Comparison of ENCODE assay signal across 30 cellular contexts in the genomic region with DNA sequence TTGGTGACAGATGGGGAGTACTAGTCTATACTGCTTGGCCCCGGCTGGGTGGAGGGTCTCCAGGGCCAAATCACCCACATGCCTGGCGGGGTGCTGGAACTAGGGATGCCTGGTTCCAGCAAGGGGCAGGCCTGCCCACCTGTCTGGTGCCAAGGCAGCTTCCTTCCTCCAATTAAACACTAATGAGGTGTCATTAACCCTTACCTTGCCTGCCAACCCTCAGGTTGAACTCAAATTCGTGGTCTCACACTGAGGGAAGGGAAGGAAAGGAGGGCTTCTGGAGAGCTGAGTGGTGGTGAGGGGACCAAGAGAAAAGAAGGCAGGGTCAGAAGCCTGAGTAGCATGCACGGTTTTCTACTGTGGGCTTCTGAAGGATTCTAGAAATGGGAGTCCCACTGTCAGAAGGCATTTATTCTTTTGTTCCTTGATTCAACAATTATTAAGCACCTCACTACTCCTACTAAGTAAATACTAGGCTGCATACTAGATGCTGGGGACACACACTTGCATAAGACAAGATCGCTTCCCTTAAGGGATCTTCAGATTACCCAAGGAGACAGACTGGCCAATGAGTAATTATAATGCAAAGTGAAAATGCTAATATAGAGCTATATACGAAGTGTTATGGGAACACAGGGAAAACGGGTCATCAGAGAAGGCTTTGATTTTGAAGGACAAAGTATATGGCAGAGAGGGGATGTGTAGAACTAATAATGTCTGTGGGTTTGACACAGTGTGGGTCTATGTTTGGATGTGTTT. TPM values are rescaled to one million over a fixed set of nuclear protein-coding genes. Genes with fewer than 3 reads are reported as not detected.
DNase-seq lines count a peak whose midpoint lies in the region; ATAC-seq, FAIRE-seq and TF ChIP-seq lines count a peak whose summit lies in the region.
"Had no signal": no experiment of that assay in that cellular context is flagged by ENCODE, and none has a peak within 500 bp of the region (broad histone marks: within the 10 kb centered on the region; RNA-seq: fewer than 3 reads in every experiment).

No MANE protein-coding gene starts in this region.

- TF ChIP-seq EP300 in H1 (IDR thresholded peaks at IDR 0.05; ENCODE audit: borderline replicate concordance in 1 of 2, low read depth in 2 of 2, low read length in 2 of 2), result no peak

- H3K56ac ChIP-seq in H1 (replicated peaks; ENCODE audit: insufficient read length, low read depth, low read length), result no peak overlapping the region

- peaks cover 9 to 13% of the 10 kb centered on the region in 2 experiments for H4K20me1 ChIP-seq in H1 (replicated peaks in 1 of 2; ENCODE audit: control insufficient read depth in 1 of 2, insufficient read depth in 2 of 2, low read length in 2 of 2)

- peaks cover 4 to 30% (median 21%) of the 10 kb centered on the region in 4 experiments for H3K4me1 ChIP-seq in H1 (replicated peaks in 1 of 4; ENCODE audit: control insufficient read depth in 3 of 4, insufficient read depth in 4 of 4, low read length in 3 of 4)

- peaks cover 3% of the 10 kb centered on the region for H3K36me3 Mint-ChIP-seq in IgD-negative memory B cell
- H3K36me3 Mint-ChIP-seq in neural crest cell (ENCODE audit: low read depth), result no peaks in the 10 kb centered on the region

- peak; percentile 9 for DNase-seq in NCI-H2171 treated with DMSO at 0.1 percent for 48 hours (lab: John Stamatoyannopoulos, UW)
- no peak for DNase-seq in NCI-H2171 (lab: John Stamatoyannopoulos, UW)
- no peak for DNase-seq in H1 (ENCODE audit: low read depth in 1 of 2, low spot score in 2 of 2)
- DNase-seq in neural crest cell (ENCODE audit: low read depth, low spot score), result no peak
- DNase-seq: 8988T; activated CD4-positive, CD25-positive, alpha-beta regulatory T cell treated with anti-CD3 and anti-CD28 coated beads, Interleukin-2, amount 50 U/mL, for 72 hours; activated T-cell treated with anti-CD3 and anti-CD28 coated beads, Interleukin-2, amount 50 U/mL, for 1 hour; CD8-positive, alpha-beta T cell; cerebellar nuclear complex; EL; lower lobe of right lung; NCI-H1105; Peyer's patch; stimulated activated CD8-positive, alpha-beta memory T cell treated with anti-CD3 and anti-CD28 coated beads, Interleukin-4, amount 100 ng/mL, for 48 hours; stomach; tibial artery had no signal

- no peak overlapping the region for H2AFZ ChIP-seq in H1 (ENCODE audit: low read length)

- H3K4me1 Mint-ChIP-seq in IgD-negative memory B cell (peaks cover 15 to 29% (median 19%) of the 10 kb centered on the region in 3 donors), neural crest cell (peaks cover 28% of the 10 kb centered on the region)

- H2BK15ac ChIP-seq in H1 (ENCODE audit: low read length), result 0 out of 2 replicates have a peak overlapping the region, but pooled peaks have one; percentile 61

- peak overlapping the region; percentile 93; the same call in 1 of the 2 replicates for H2AK5ac ChIP-seq in H1 (ENCODE audit: low read depth, low read length)

- H2BK20ac ChIP-seq in H1 (ENCODE audit: low read length), result 0 out of 2 replicates have a peak overlapping the region, but pooled peaks have one; percentile 61

- H3K23me2 ChIP-seq in H1 (ENCODE audit: low read depth, low read length), result peaks cover 11% of the 10 kb centered on the region

- peaks cover 0 to 13% (median 4%) of the 10 kb centered on the region in 4 experiments; a peak in 6 of 7 replicates for H3K27me3 ChIP-seq in H1 (replicated peaks in 1 of 4; ENCODE audit: control insufficient read depth in 3 of 4, extremely low read depth in 1 of 4, insufficient read depth in 3 of 4, low read length in 3 of 4)
- H3K27me3 ChIP-seq: Peyer's patch, stomach, tibial artery had no signal

- no peak overlapping the region for H4K8ac ChIP-seq in H1 (ENCODE audit: extremely low read depth, insufficient read depth, low read length)

- CTCF ChIA-PET in H1 (lab: Charles Lee; ENCODE audit: partially characterized antibody), result interaction anchor here (0.9 to 33.9 kb wide), 5 partner anchors 7 to 100 kb away, joined by 4 to 907 read pairs (median 24); a partner anchor contains a TSS

- no peaks in the 10 kb centered on the region for H3K9me3 ChIP-seq in H1 (ENCODE audit: insufficient read depth in 2 of 2, low read depth in 1 of 2, low read length in 1 of 2)
- H3K9me3 ChIP-seq: lower lobe of right lung, neutrophil, Peyer's patch, prostate gland, stomach, tibial artery had no signal

- H3K79me1 ChIP-seq in H1 (ENCODE audit: low read depth, low read length), result no peaks in the 10 kb centered on the region

- ATAC-seq in SK-N-SH treated with all-trans-retinoic acid at 6 μM for 48 hours (no peak), HG03025 (IDR thresholded peaks at IDR 0.05; ENCODE audit: low FRiP score, unreplicated experiment) (no peak), GM18519 (IDR thresholded peaks at IDR 0.05; ENCODE audit: low FRiP score, unreplicated experiment) (no peak)
- ATAC-seq: CD8-positive, alpha-beta T cell; GM12878; lower lobe of right lung had no signal

- FAIRE-seq in H1 (lab: Jason Lieb, UNC), result no peak
- FAIRE-seq: endothelial cell of umbilical vein, GM12878 had no signal

- H3K4me2 ChIP-seq in H1 (ENCODE audit: insufficient read depth in 1 of 2, low read depth in 2 of 2, low read length in 2 of 2), result peak overlapping the region; percentile 24 to 97

- H3K4me3 Mint-ChIP-seq in IgD-negative memory B cell (peak overlapping the region in 3 of 4 donors; percentile 49 to 90 (median 86)), neural crest cell (peak overlapping the region; percentile 79)

- H3K23ac ChIP-seq in H1 (ENCODE audit: insufficient read length), result no peak overlapping the region

- H4K5ac ChIP-seq in H1 (ENCODE audit: insufficient read length, low read depth, low read length), result no peak overlapping the region

- no peak overlapping the region for H3K4me3 ChIP-seq in H1 (ENCODE audit: extremely low read depth in 1 of 4, insufficient read depth in 2 of 4, low read depth in 3 of 4, low read length in 4 of 4)
- H3K4me3 ChIP-seq: GM12878, lower lobe of right lung, Peyer's patch, prostate gland, stomach, tibial artery had no signal

- peaks cover 0 to 12% (median 1%) of the 10 kb centered on the region in 4 experiments; a peak in 3 of 8 replicates for H3K36me3 ChIP-seq in H1 (ENCODE audit: control insufficient read depth in 2 of 4, insufficient read depth in 4 of 4, low read length in 3 of 4)
- H3K36me3 ChIP-seq: prostate gland had no signal

- WGBS in H1 (ENCODE audit: extremely low coverage in 1 of 2, insufficient coverage in 1 of 2, insufficient read length in 1 of 2, insufficient replicate concordance in 2 of 2, low coverage in 1 of 2, low lambda C conversion rate in 2 of 2, missing lambda C conversion rate in 1 of 2), 2 experiments, result 46% methylated on average over 7 of the region's 7 CpGs; no CpG with 5 or more reads in 1 of the 2 experiments

- H4K91ac ChIP-seq in H1 (replicated peaks; ENCODE audit: insufficient read length, low read length), result no peak overlapping the region

- no peak for TF ChIP-seq RAD21 in H1 (IDR thresholded peaks at IDR 0.05 in 1 of 2, conservative IDR thresholded peaks at IDR 0.05 in 1 of 2; ENCODE audit: low read depth in 2 of 2, low read length in 2 of 2)

- H3K18ac ChIP-seq in H1 (ENCODE audit: extremely low read depth, low read length), result no peak overlapping the region

- no peak overlapping the region for H2BK120ac ChIP-seq in H1 (replicated peaks; ENCODE audit: low read depth, low read length)

- POLR2A ChIA-PET in H1 (lab: Charles Lee; ENCODE audit: partially characterized antibody), result interaction anchor here (1.6 to 1.7 kb wide), 2 partner anchors 9 to 122 kb away, joined by 3 to 8 read pairs; a partner anchor contains a TSS

- H3K79me2 ChIP-seq in H1 (ENCODE audit: control insufficient read depth in 1 of 2, insufficient read depth in 2 of 2, low read length in 2 of 2), result no peaks in the 10 kb centered on the region

- TF ChIP-seq POLR2A in H1 (IDR thresholded peaks at IDR 0.05; ENCODE audit: control extremely low read depth in 1 of 2, low read depth in 2 of 2, low read length in 2 of 2), result no peak

- H3K27me3 Mint-ChIP-seq in IgD-negative memory B cell (no peaks in the 10 kb centered on the region), neural crest cell (ENCODE audit: low read depth) (peaks cover 34% of the 10 kb centered on the region)

- no peak overlapping the region for H3K9ac ChIP-seq in H1 (replicated peaks in 1 of 4; ENCODE audit: extremely low read depth in 1 of 4, low read depth in 3 of 4, low read length in 3 of 4)

- H3K9me3 Mint-ChIP-seq in IgD-negative memory B cell (no peaks in the 10 kb centered on the region), neural crest cell (no peaks in the 10 kb centered on the region)
- H3K9me3 Mint-ChIP-seq: CD8-positive, alpha-beta T cell had no signal

- H3K27ac ChIP-seq in H1 (ENCODE audit: low read depth, low read length), result no peak overlapping the region
- H3K27ac ChIP-seq: lower lobe of right lung, neutrophil, Peyer's patch, prostate gland, stomach, tibial artery had no signal

- TF ChIP-seq CTCF in H1 (IDR thresholded peaks at IDR 0.05; ENCODE audit: control extremely low read depth in 1 of 3, insufficient read depth in 1 of 3, low read depth in 1 of 3, low read length in 3 of 3), result no peak
- TF ChIP-seq CTCF in neural crest cell (conservative IDR thresholded peaks at IDR 0.05), result no peak

- no peak overlapping the region for H3K4ac ChIP-seq in H1 (replicated peaks; ENCODE audit: insufficient read length, low read depth, low read length)

- H3K14ac ChIP-seq in H1 (ENCODE audit: insufficient read length), result no peak overlapping the region

- H2BK12ac ChIP-seq in H1 (ENCODE audit: low read depth, low read length), result 0 out of 2 replicates have a peak overlapping the region, but pooled peaks have one; percentile 50

- H2BK5ac ChIP-seq in H1 (ENCODE audit: low read depth, low read length), result no peak overlapping the region; the same call in 1 of the 2 replicates

- peak overlapping the region in 1 of 3 donors; percentile 92 for H3K27ac Mint-ChIP-seq in IgD-negative memory B cell
- no peak overlapping the region for H3K27ac Mint-ChIP-seq in neural crest cell (ENCODE audit: unreplicated experiment)
- H3K27ac Mint-ChIP-seq: CD8-positive, alpha-beta T cell had no signal

RNA-seq across cellular contexts. Expression of a gene that starts 5.9 kb away (rescaled TPM):
- polyA plus RNA-seq in IgD-negative memory B cell (1.3 TPM), H1 (2011; rRNA removed) (13.8 and 18.7 TPM in 2 replicates)
- total RNA-seq in H1 (2021; fragmentation: NEBNext Ultra II Directional; extraction: Animal tissue kit (Norgen Biotek cat#: 25700)), result 10.8 and 11.6 TPM in 2 replicates
- polyA plus RNA-seq in H1 (2011; cell fraction: cytosol; rRNA removed), result 9.6 TPM
- polyA plus RNA-seq in H1 (2011; cell fraction: nucleus; rRNA removed), result 14.5 TPM
- polyA plus RNA-seq in H1 (2012, experiment 1 of 2), result 7.9 to 16.6 TPM (median 13.5 TPM) in 4 replicates
- polyA plus RNA-seq in H1 (2012, experiment 2 of 2), result 13.4 TPM
- polyA plus RNA-seq in H1 (2013, experiment 1 of 2), result 11.6 TPM
- polyA plus RNA-seq in H1 (2013, experiment 2 of 2), result 10.9 TPM
- 5.2 and 7.7 TPM in 2 replicates for polyA minus RNA-seq in H1 (2011; rRNA and poly(A)+ RNA removed)
- 2.1 TPM for polyA minus RNA-seq in H1 (2011; cell fraction: cytosol; rRNA and poly(A)+ RNA removed)
- polyA minus RNA-seq in H1 (2011; cell fraction: nucleus; rRNA and poly(A)+ RNA removed), result 5.4 TPM
- 5.6 and 6.6 TPM in 2 replicates for total RNA-seq in neural crest cell
- total RNA-seq: stomach had no signal

RNA-seq across cellular contexts. Expression of a gene that starts 9.2 kb away (rescaled TPM):
- polyA plus RNA-seq in IgD-negative memory B cell, result 8.5 TPM
- total RNA-seq in H1 (2021; fragmentation: NEBNext Ultra II Directional; extraction: Animal tissue kit (Norgen Biotek cat#: 25700)), result 18.5 and 21.9 TPM in 2 replicates
- 23.2 and 23.9 TPM in 2 replicates for polyA plus RNA-seq in H1 (2011; rRNA removed)
- polyA plus RNA-seq in H1 (2011; cell fraction: cytosol; rRNA removed), result 21.9 TPM
- polyA plus RNA-seq in H1 (2011; cell fraction: nucleus; rRNA removed), result 30.6 TPM
- polyA plus RNA-seq in H1 (2012, experiment 1 of 2), result 19.2 to 24.8 TPM (median 23.5 TPM) in 4 replicates
- polyA plus RNA-seq in H1 (2012, experiment 2 of 2), result 37.0 TPM
- 27.7 TPM for polyA plus RNA-seq in H1 (2013, experiment 1 of 2)
- polyA plus RNA-seq in H1 (2013, experiment 2 of 2), result 31.5 TPM
- polyA minus RNA-seq in H1 (2011; rRNA and poly(A)+ RNA removed), result 13.4 and 16.4 TPM in 2 replicates
- 10.6 TPM for polyA minus RNA-seq in H1 (2011; cell fraction: cytosol; rRNA and poly(A)+ RNA removed)
- 8.8 TPM for polyA minus RNA-seq in H1 (2011; cell fraction: nucleus; rRNA and poly(A)+ RNA removed)
- total RNA-seq in neural crest cell, result 26.4 and 28.5 TPM in 2 replicates

RNA-seq across cellular contexts. Expression of a gene that starts 21.6 kb away (rescaled TPM):
- polyA plus RNA-seq in IgD-negative memory B cell (8.0 TPM), H1 (2011; rRNA removed) (37.6 and 51.2 TPM in 2 replicates)
- total RNA-seq in H1 (2021; fragmentation: NEBNext Ultra II Directional; extraction: Animal tissue kit (Norgen Biotek cat#: 25700)), result 32.2 and 32.9 TPM in 2 replicates
- polyA plus RNA-seq in H1 (2011; cell fraction: cytosol; rRNA removed), result 30.7 TPM
- polyA plus RNA-seq in H1 (2011; cell fraction: nucleus; rRNA removed), result 105 TPM
- polyA plus RNA-seq in H1 (2012, experiment 1 of 2), result 19.9 to 42.2 TPM (median 37.8 TPM) in 4 replicates
- 40.9 TPM for polyA plus RNA-seq in H1 (2012, experiment 2 of 2)
- 29.2 TPM for polyA plus RNA-seq in H1 (2013, experiment 1 of 2)
- polyA plus RNA-seq in H1 (2013, experiment 2 of 2), result 29.2 TPM
- polyA minus RNA-seq in H1 (2011; rRNA and poly(A)+ RNA removed), result 40.1 and 41.1 TPM in 2 replicates
- 45.4 TPM for polyA minus RNA-seq in H1 (2011; cell fraction: cytosol; rRNA and poly(A)+ RNA removed)
- polyA minus RNA-seq in H1 (2011; cell fraction: nucleus; rRNA and poly(A)+ RNA removed), result 30.4 TPM
- total RNA-seq in neural crest cell, result 82.2 and 85.1 TPM in 2 replicates

RNA-seq across cellular contexts. Expression of a gene that starts 39.1 kb away (rescaled TPM):
- polyA plus RNA-seq in IgD-negative memory B cell (not detected), H1 (2011; rRNA removed) (0.03 TPM in 1 of 2 replicates, not detected in the other)
- not detected in 2 replicates for total RNA-seq in H1 (2021; fragmentation: NEBNext Ultra II Directional; extraction: Animal tissue kit (Norgen Biotek cat#: 25700))
- polyA plus RNA-seq in H1 (2011; cell fraction: cytosol; rRNA removed), result not detected
- polyA plus RNA-seq in H1 (2011; cell fraction: nucleus; rRNA removed), result 0.24 TPM
- polyA plus RNA-seq in H1 (2012, experiment 1 of 2), result 0.08 TPM in 1 of 4 replicates, not detected in the others
- polyA plus RNA-seq in H1 (2012, experiment 2 of 2), result not detected
- polyA plus RNA-seq in H1 (2013, experiment 1 of 2), result 0.06 TPM
- not detected for polyA plus RNA-seq in H1 (2013, experiment 2 of 2)
- not detected in 2 replicates for polyA minus RNA-seq in H1 (2011; rRNA and poly(A)+ RNA removed)
- not detected for polyA minus RNA-seq in H1 (2011; cell fraction: cytosol; rRNA and poly(A)+ RNA removed)
- not detected for polyA minus RNA-seq in H1 (2011; cell fraction: nucleus; rRNA and poly(A)+ RNA removed)
- not detected in 2 replicates for total RNA-seq in neural crest cell
- total RNA-seq: endothelial cell of umbilical vein; GM12878; kidney epithelial cell; lower lobe of right lung; mucosa of gallbladder; SK-MEL-5; skeletal muscle tissue; T-helper 1 cell treated with Interleukin-12 subunit alpha and Interleukin-12 subunit beta and Interleukin-4 antibody, amounts not matched to agents 30 ng/mL and 1 ng/mL, for 36 hours had no signal
- polyA plus RNA-seq: adipose tissue, endothelial cell of umbilical vein, GM12878 had no signal

RNA-seq across cellular contexts. Expression of a gene that starts 39.1 kb away (rescaled TPM):
- not detected for polyA plus RNA-seq in IgD-negative memory B cell
- 0.43 TPM in 1 of 2 replicates, not detected in the other for total RNA-seq in H1 (2021; fragmentation: NEBNext Ultra II Directional; extraction: Animal tissue kit (Norgen Biotek cat#: 25700))
- 1.7 and 2.1 TPM in 2 replicates for polyA plus RNA-seq in H1 (2011; rRNA removed)
- 1.9 TPM for polyA plus RNA-seq in H1 (2011; cell fraction: cytosol; rRNA removed)
- polyA plus RNA-seq in H1 (2011; cell fraction: nucleus; rRNA removed), result 10.2 TPM
- 0.26 to 1.0 TPM (median 0.74 TPM) in 4 replicates for polyA plus RNA-seq in H1 (2012, experiment 1 of 2)
- polyA plus RNA-seq in H1 (2012, experiment 2 of 2), result 0.13 TPM
- polyA plus RNA-seq in H1 (2013, experiment 1 of 2), result 0.53 TPM
- polyA plus RNA-seq in H1 (2013, experiment 2 of 2), result 0.26 TPM
- 0.07 and 1.6 TPM in 2 replicates for polyA minus RNA-seq in H1 (2011; rRNA and poly(A)+ RNA removed)
- not detected for polyA minus RNA-seq in H1 (2011; cell fraction: cytosol; rRNA and poly(A)+ RNA removed)
- 0.30 TPM for polyA minus RNA-seq in H1 (2011; cell fraction: nucleus; rRNA and poly(A)+ RNA removed)
- total RNA-seq in neural crest cell, result 1.3 and 3.4 TPM in 2 replicates
- total RNA-seq: kidney epithelial cell, skeletal muscle tissue had no signal
